In genomic region chr19:1109697-1110671, GRCh38 we compare ENCODE assay signal across 32 cellular contexts.
"Had no signal": no experiment of that assay in that cellular context is flagged by ENCODE, and none has a peak within 500 bp of the region (broad histone marks: within the 10 kb centered on the region; RNA-seq: fewer than 3 reads in every experiment).

No MANE protein-coding gene starts in this region.

- H3K9me3 Mint-ChIP-seq: activated CD4-positive, alpha-beta memory T cell treated with anti-CD3 and anti-CD28 coated beads, Interleukin-2, amount 10 ng/mL, durations not matched to agents 7 days and 5 days; activated CD4-positive, alpha-beta T cell treated with anti-CD3 and anti-CD28 coated beads, Interleukin-2, amount 10 ng/mL, durations not matched to agents 24 days and 14 days; activated T-helper 2 cell treated with anti-CD3 and anti-CD28 coated beads, Interferon-gamma antibody, Interleukin-2, Interleukin-4, amounts not matched to agents 10 μg/mL and 5 μg/mL and 100 μg/mL, durations not matched to agents 14 hours and 24 hours and 36 hours; natural killer cell treated with Interleukin-12 subunit alpha and Interleukin-12 subunit beta and Interleukin-15 and Interleukin-18, amount 100 ng/mL, for 72 hours; stimulated activated memory B cell treated with anti-CD40 and anti-IgM and Interleukin-4, amounts not matched to agents 10 μg/mL and 1 μg/mL and 100 μg/mL, for 72 hours; stimulated activated naive CD8-positive, alpha-beta T cell treated with anti-CD3 and anti-CD28 coated beads, Interleukin-15, amount 100 ng/mL, for 72 hours; T-helper 1 cell treated with Interleukin-12 subunit alpha and Interleukin-12 subunit beta and Interleukin-4 antibody, amounts not matched to agents 30 μg/mL and 1 μg/mL, for 36 hours had no signal

- H3K4me3 ChIP-seq: esophagus squamous epithelium, left ventricle myocardium inferior, lung, mucosa of descending colon, sigmoid colon, tibial nerve had no signal

- H3K27ac ChIP-seq: epithelial cell of prostate, WERI-Rb-1 had no signal

- H3K4me1 Mint-ChIP-seq: activated CD4-positive, alpha-beta T cell treated with anti-CD3 and anti-CD28 coated beads, Interleukin-2, amount 10 ng/mL, durations not matched to agents 24 days and 14 days had no signal

- H3K27me3 ChIP-seq: esophagus squamous epithelium, sigmoid colon, tibial nerve had no signal

- H3K27ac Mint-ChIP-seq: activated CD4-positive, alpha-beta memory T cell treated with anti-CD3 and anti-CD28 coated beads, Interleukin-2, amount 10 ng/mL, durations not matched to agents 7 days and 5 days; activated CD4-positive, alpha-beta T cell treated with anti-CD3 and anti-CD28 coated beads, Interleukin-2, amount 10 ng/mL, durations not matched to agents 24 days and 14 days; activated naive CD8-positive, alpha-beta T cell; activated T-helper 2 cell treated with anti-CD3 and anti-CD28 coated beads, Interferon-gamma antibody, Interleukin-2, Interleukin-4, amounts not matched to agents 10 μg/mL and 5 μg/mL and 100 μg/mL, durations not matched to agents 14 hours and 24 hours and 36 hours; natural killer cell treated with Interleukin-12 subunit alpha and Interleukin-12 subunit beta and Interleukin-15 and Interleukin-18, amount 100 ng/mL, for 72 hours; stimulated activated memory B cell treated with anti-CD40 and anti-IgM and Interleukin-4, amounts not matched to agents 10 μg/mL and 1 μg/mL and 100 μg/mL, for 72 hours; T-helper 1 cell treated with Interleukin-12 subunit alpha and Interleukin-12 subunit beta and Interleukin-4 antibody, amounts not matched to agents 30 μg/mL and 1 μg/mL, for 36 hours had no signal

- H3K27me3 Mint-ChIP-seq: activated CD4-positive, alpha-beta memory T cell treated with anti-CD3 and anti-CD28 coated beads, Interleukin-2, amount 10 ng/mL, durations not matched to agents 7 days and 5 days; activated CD4-positive, alpha-beta T cell treated with anti-CD3 and anti-CD28 coated beads, Interleukin-2, amount 10 ng/mL, durations not matched to agents 24 days and 14 days; activated naive CD8-positive, alpha-beta T cell; natural killer cell treated with Interleukin-12 subunit alpha and Interleukin-12 subunit beta and Interleukin-15 and Interleukin-18, amount 100 ng/mL, for 72 hours; stimulated activated memory B cell treated with anti-CD40 and anti-IgM and Interleukin-4, amounts not matched to agents 10 μg/mL and 1 μg/mL and 100 μg/mL, for 72 hours; stimulated activated naive CD8-positive, alpha-beta T cell treated with anti-CD3 and anti-CD28 coated beads, Interleukin-15, amount 100 ng/mL, for 72 hours had no signal

- H3K4me3 Mint-ChIP-seq: activated CD4-positive, alpha-beta memory T cell treated with anti-CD3 and anti-CD28 coated beads, Interleukin-2, amount 10 ng/mL, durations not matched to agents 7 days and 5 days; activated CD4-positive, alpha-beta T cell treated with anti-CD3 and anti-CD28 coated beads, Interleukin-2, amount 10 ng/mL, durations not matched to agents 24 days and 14 days; activated naive CD8-positive, alpha-beta T cell; natural killer cell treated with Interleukin-12 subunit alpha and Interleukin-12 subunit beta and Interleukin-15 and Interleukin-18, amount 100 ng/mL, for 72 hours; stimulated activated memory B cell treated with anti-CD40 and anti-IgM and Interleukin-4, amounts not matched to agents 10 μg/mL and 1 μg/mL and 100 μg/mL, for 72 hours; stimulated activated naive CD8-positive, alpha-beta T cell treated with anti-CD3 and anti-CD28 coated beads, Interleukin-15, amount 100 ng/mL, for 72 hours; T-helper 1 cell treated with Interleukin-12 subunit alpha and Interleukin-12 subunit beta and Interleukin-4 antibody, amounts not matched to agents 30 μg/mL and 1 μg/mL, for 36 hours had no signal

- FAIRE-seq: colon, islet of Langerhans, small intestine, TTC549 had no signal

- H3K36me3 Mint-ChIP-seq: activated naive CD8-positive, alpha-beta T cell; natural killer cell treated with Interleukin-12 subunit alpha and Interleukin-12 subunit beta and Interleukin-15 and Interleukin-18, amount 100 ng/mL, for 72 hours had no signal

- DNase-seq: activated CD4-positive, alpha-beta memory T cell treated with anti-CD3 and anti-CD28 coated beads, Interleukin-2, amount 10 ng/mL, durations not matched to agents 7 days and 5 days; activated CD4-positive, alpha-beta T cell treated with anti-CD3 and anti-CD28 coated beads, Interleukin-2, amount 10 ng/mL, durations not matched to agents 24 days and 14 days; activated CD8-positive, alpha-beta memory T cell treated with anti-CD3 and anti-CD28 coated beads, Interleukin-2, amount 50 U/mL, for 48 hours; activated naive CD4-positive, alpha-beta T cell; activated T-cell treated with anti-CD3 and anti-CD28 coated beads, Interleukin-2, amount 50 U/mL, for 48 hours; dermis blood vessel endothelial cell; effector CD4-positive, alpha-beta T cell; esophagus squamous epithelium; foreskin melanocyte; left ventricle myocardium inferior; posterior cingulate gyrus; sigmoid colon; small intestine; stimulated activated CD4-positive, alpha-beta T cell treated with anti-CD3 and anti-CD28 coated beads, Interleukin-1b, Interleukin-23, amount 100 ng/mL, for 48 hours; stimulated activated CD4-positive, alpha-beta T cell treated with anti-CD3 and anti-CD28 coated beads, Interleukin-4, amount 100 ng/mL, for 4 hours; stimulated activated CD8-positive, alpha-beta memory T cell treated with anti-CD3 and anti-CD28 coated beads, Interleukin-4, amount 100 ng/mL, for 48 hours; stimulated activated naive CD8-positive, alpha-beta T cell treated with anti-CD3 and anti-CD28 coated beads, Interleukin-15, amount 100 ng/mL, for 72 hours; T-helper 9 cell; WERI-Rb-1 had no signal

- ATAC-seq: activated CD4-positive, CD25-positive, alpha-beta regulatory T cell treated with anti-CD3 and anti-CD28 coated beads, Interleukin-2, amount 50 U/mL, for 24 hours; mucosa of descending colon; natural killer cell treated with Interleukin-12 subunit alpha and Interleukin-12 subunit beta and Interleukin-15 and Interleukin-18, amount 100 ng/mL, for 72 hours; stimulated activated memory B cell treated with anti-CD40 and anti-IgM and Interleukin-4, amounts not matched to agents 10 μg/mL and 1 μg/mL and 100 μg/mL, for 72 hours; stimulated activated naive CD8-positive, alpha-beta T cell treated with anti-CD3 and anti-CD28 coated beads, Interleukin-15, amount 100 ng/mL, for 72 hours had no signal

- H3K9me3 ChIP-seq: esophagus squamous epithelium, left ventricle myocardium inferior, mucosa of descending colon, sigmoid colon, tibial nerve had no signal
